Comparison of ENCODE assay signal across 8 cellular contexts in the genomic region with DNA sequence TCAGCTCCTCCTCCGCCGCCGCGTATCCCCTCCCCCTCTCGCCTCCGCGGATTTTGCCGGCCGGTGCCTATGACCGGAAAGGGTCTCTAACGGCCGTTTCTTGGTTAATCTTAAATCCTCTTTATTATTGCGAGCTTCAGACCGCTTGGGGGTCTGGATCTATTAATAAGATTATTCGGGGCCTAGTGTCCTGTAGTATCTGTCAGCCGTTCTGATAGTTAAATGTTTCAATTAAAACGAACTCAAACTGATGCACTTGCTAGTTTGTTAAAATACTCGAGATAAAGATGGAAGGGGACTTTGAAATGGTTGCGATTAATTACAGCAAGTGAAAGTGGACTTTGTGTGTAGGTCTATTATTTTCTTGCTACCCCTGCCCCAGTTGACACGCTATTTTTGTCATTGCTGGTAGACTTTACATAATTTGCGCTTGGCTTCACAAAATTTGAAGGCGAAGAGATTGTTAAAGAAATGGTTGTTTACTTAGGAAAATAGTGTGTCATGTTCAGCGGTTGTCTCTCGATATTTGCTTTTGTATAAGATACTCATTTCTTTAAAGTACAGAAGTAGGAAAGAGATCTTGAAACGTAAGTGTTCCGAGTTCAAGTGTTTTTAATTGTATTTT. TPM values are rescaled to one million over a fixed set of nuclear protein-coding genes. Genes with fewer than 3 reads are reported as not detected.
A peak's percentile ranks its signal among the peaks of the same experiment; 100 is the strongest.
DNase-seq lines count a peak whose midpoint lies in the region; ATAC-seq and TF ChIP-seq lines count a peak whose summit lies in the region.

No MANE protein-coding gene starts in this region.

- no peaks in the 10 kb centered on the region for H3K9me3 Mint-ChIP-seq in CD14-positive monocyte

- H3K36me3 Mint-ChIP-seq in CD14-positive monocyte: peaks cover 18 to 32% of the 10 kb centered on the region in 2 donors

- TF ChIP-seq CTCF in CD14-positive monocyte (IDR thresholded peaks at IDR 0.05) (no peak), HEK293 (tag by site-specific recombination; IDR thresholded peaks at IDR 0.05) (no peak)

- H3K9me3 ChIP-seq in HEK293 (ENCODE audit: control insufficient read depth, insufficient read depth, low read depth, low read length): no peaks in the 10 kb centered on the region
- H3K9me3 ChIP-seq in mesodermal cell (ENCODE audit: control insufficient read depth, low read length): no peaks in the 10 kb centered on the region

- peak overlapping the region; percentile 98 for H3K4me3 ChIP-seq in HEK293 (ENCODE audit: low read depth, low read length)
- peak overlapping the region; percentile 87 for H3K4me3 ChIP-seq in mesodermal cell (ENCODE audit: extremely low read depth, insufficient read depth, low read length, poor library complexity, severe bottlenecking)

- ATAC-seq in GM19463 (IDR thresholded peaks at IDR 0.05; ENCODE audit: unreplicated experiment): no peak

- H3K4me3 Mint-ChIP-seq in CD14-positive monocyte: peak overlapping the region; percentile 84 to 97

- intact Hi-C loops in CD14-positive monocyte (cut with micrococcal nuclease): loop anchor here (2.0 to 10.0 kb wide), 6 partner anchors 44 to 771 kb away; a partner anchor contains a TSS

- no peaks in the 10 kb centered on the region for H3K27me3 Mint-ChIP-seq in CD14-positive monocyte (ENCODE audit: low read depth in 3 of 3)

- H3K4me1 ChIP-seq in HEK293 (ENCODE audit: control insufficient read depth, insufficient read depth, low read length): peaks cover 12% of the 10 kb centered on the region
- H3K4me1 ChIP-seq in mesodermal cell (ENCODE audit: control insufficient read depth, insufficient read depth, low read length, poor library complexity, severe bottlenecking): no peaks in the 10 kb centered on the region

- H3K27ac ChIP-seq in HEK293 (ENCODE audit: extremely low read depth, low read depth, low read length) (peak overlapping the region; percentile 93), mesodermal cell (ENCODE audit: low read depth, low read length, severe bottlenecking) (peak overlapping the region; percentile 99)

- POLR2A ChIA-PET in HEK293 (lab: Yijun Ruan, JAX): interaction anchor here (0.6 to 3.3 kb wide), 9 partner anchors 8 to 351 kb away, joined by 3 to 20 read pairs (median 6); a partner anchor contains a TSS

- CTCF ChIA-PET in HEK293 (lab: Yijun Ruan, JAX): interaction anchor here (0.6 kb wide), 2 partner anchors 346 to 1710 kb away, joined by 3 to 4 read pairs; no protein-coding TSS in a partner anchor

- H3K27ac Mint-ChIP-seq in CD14-positive monocyte: peak overlapping the region; percentile 99 to 100 (median 100)

- DNase-seq in CD14-positive monocyte (ENCODE audit: low spot score): peak; percentile 62
- peak; percentile 72 for DNase-seq in SW480 (ENCODE audit: low spot score)
- peak; percentile 73 for DNase-seq in dermis blood vessel endothelial cell
- DNase-seq in stimulated activated CD8-positive, alpha-beta memory T cell treated with anti-CD3 and anti-CD28 coated beads, Interleukin-4, amount 100 ng/mL, for 48 hours: peak; percentile 88
- no peak for DNase-seq in GM03348 (ENCODE audit: low spot score)

- WGBS in mesodermal cell (ENCODE audit: insufficient coverage in 2 of 2), 2 experiments: 0% methylated on average over 6 to 8 of the region's 26 CpGs

- H3K4me1 Mint-ChIP-seq in CD14-positive monocyte: peaks cover 36% of the 10 kb centered on the region

- H3K36me3 ChIP-seq in HEK293 (ENCODE audit: control insufficient read depth in 2 of 2, insufficient read depth in 1 of 2, low read length in 2 of 2) (peaks cover 35 to 37% of the 10 kb centered on the region in 2 experiments), mesodermal cell (ENCODE audit: control insufficient read depth, insufficient read depth, low read length) (peaks cover 33% of the 10 kb centered on the region)

TF ChIP-seq in HEK293, 187 proteins besides CTCF, POLR2A, EP300 and RAD21:
- TF ChIP-seq ZNF169 (tag by site-specific recombination; IDR thresholded peaks at IDR 0.05) (no peak), ZNF184 (tag by site-specific recombination; IDR thresholded peaks at IDR 0.05) (peak; percentile 17; the same call in 1 of the 2 replicates), OVOL3 (tag by site-specific recombination; IDR thresholded peaks at IDR 0.05) (no peak; the same call in none of the 2 replicates), ZNF16 (tag by site-specific recombination; IDR thresholded peaks at IDR 0.05; ENCODE audit: low read depth) (0 out of 2 replicates have a peak, but pooled peaks have one; percentile 6), ZBTB7A (tag by site-specific recombination; IDR thresholded peaks at IDR 0.05; ENCODE audit: low read depth) (0 out of 2 replicates have a peak, but pooled peaks have one; percentile 2), ZNF394 (tag by site-specific recombination; IDR thresholded peaks at IDR 0.05; ENCODE audit: borderline replicate concordance) (0 out of 2 replicates have a peak, but pooled peaks have one; percentile 80), ZNF2 (tag by site-specific recombination; IDR thresholded peaks at IDR 0.05) (0 out of 2 replicates have a peak, but pooled peaks have one; percentile 72), ZNF426 (tag by site-specific recombination; IDR thresholded peaks at IDR 0.05) (0 out of 2 replicates have a peak, but pooled peaks have one; percentile 10), SP2 (tag by site-specific recombination; IDR thresholded peaks at IDR 0.05) (peak; percentile 3), ZSCAN23 (tag by site-specific recombination; IDR thresholded peaks at IDR 0.05) (no peak), EGR2 (tag by site-specific recombination; IDR thresholded peaks at IDR 0.05; ENCODE audit: low read depth) (peak; percentile 89; the same call in 1 of the 2 replicates), ZNF501 (tag by site-specific recombination; IDR thresholded peaks at IDR 0.05) (no peak), ZNF664 (tag by site-specific recombination; IDR thresholded peaks at IDR 0.05) (no peak), ZFP41 (tag by site-specific recombination; IDR thresholded peaks at IDR 0.05; ENCODE audit: borderline replicate concordance) (no peak), ZNF707 (tag by site-specific recombination; IDR thresholded peaks at IDR 0.05) (0 out of 2 replicates have a peak, but pooled peaks have one; percentile 1)
- TF ChIP-seq, protein P1, sequence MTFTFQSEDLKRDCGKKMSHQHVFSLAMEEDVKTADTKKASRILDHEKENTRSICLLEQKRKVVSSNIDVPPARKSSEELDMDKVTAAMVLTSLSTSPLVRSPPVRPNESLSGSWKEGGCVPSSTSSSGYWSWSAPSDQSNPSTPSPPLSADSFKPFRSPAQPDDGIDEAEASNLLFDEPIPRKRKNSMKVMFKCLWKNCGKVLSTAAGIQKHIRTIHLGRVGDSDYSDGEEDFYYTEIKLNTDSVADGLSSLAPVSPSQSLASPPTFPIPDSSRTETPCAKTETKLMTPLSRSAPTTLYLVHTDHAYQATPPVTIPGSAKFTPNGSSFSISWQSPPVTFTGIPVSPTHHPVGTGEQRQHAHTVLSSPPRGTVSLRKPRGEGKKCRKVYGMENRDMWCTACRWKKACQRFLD (tag by site-specific recombination; IDR thresholded peaks at IDR 0.05): peak; percentile 99
- TF ChIP-seq, protein P2, sequence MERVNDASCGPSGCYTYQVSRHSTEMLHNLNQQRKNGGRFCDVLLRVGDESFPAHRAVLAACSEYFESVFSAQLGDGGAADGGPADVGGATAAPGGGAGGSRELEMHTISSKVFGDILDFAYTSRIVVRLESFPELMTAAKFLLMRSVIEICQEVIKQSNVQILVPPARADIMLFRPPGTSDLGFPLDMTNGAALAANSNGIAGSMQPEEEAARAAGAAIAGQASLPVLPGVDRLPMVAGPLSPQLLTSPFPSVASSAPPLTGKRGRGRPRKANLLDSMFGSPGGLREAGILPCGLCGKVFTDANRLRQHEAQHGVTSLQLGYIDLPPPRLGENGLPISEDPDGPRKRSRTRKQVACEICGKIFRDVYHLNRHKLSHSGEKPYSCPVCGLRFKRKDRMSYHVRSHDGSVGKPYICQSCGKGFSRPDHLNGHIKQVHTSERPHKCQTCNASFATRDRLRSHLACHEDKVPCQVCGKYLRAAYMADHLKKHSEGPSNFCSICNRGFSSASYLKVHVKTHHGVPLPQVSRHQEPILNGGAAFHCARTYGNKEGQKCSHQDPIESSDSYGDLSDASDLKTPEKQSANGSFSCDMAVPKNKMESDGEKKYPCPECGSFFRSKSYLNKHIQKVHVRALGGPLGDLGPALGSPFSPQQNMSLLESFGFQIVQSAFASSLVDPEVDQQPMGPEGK (tag by site-specific recombination; IDR thresholded peaks at IDR 0.05): 0 out of 2 replicates have a peak, but pooled peaks have one; percentile 5

RNA-seq across cellular contexts. Expression of a gene that starts 0.8 kb away (rescaled TPM):
- polyA plus RNA-seq in CD14-positive monocyte: 100 to 1,000 TPM; 184 to 269 TPM
- 180 and 275 TPM in 2 replicates for total RNA-seq in dermis blood vessel endothelial cell
- polyA plus RNA-seq in mesodermal cell (2013, experiment 1 of 2): 159 TPM
- polyA plus RNA-seq in mesodermal cell (2013, experiment 2 of 2): 149 TPM

RNA-seq across cellular contexts. Expression of a gene that starts 1.7 kb away (rescaled TPM):
- 10 to 100 TPM; 26.1 to 28.6 TPM for polyA plus RNA-seq in CD14-positive monocyte
- total RNA-seq in dermis blood vessel endothelial cell: 89.0 and 106 TPM in 2 replicates
- 82.2 TPM for polyA plus RNA-seq in mesodermal cell (2013, experiment 1 of 2)
- 67.0 TPM for polyA plus RNA-seq in mesodermal cell (2013, experiment 2 of 2)

RNA-seq across cellular contexts. Expression of a gene that starts 44.9 kb away (rescaled TPM):
- polyA plus RNA-seq in CD14-positive monocyte: 1 to 10 TPM in 1 of 2 donors, under 1 TPM in 1; 0.94 to 1.5 TPM
- total RNA-seq in dermis blood vessel endothelial cell: 9.2 and 18.6 TPM in 2 replicates
- 37.0 TPM for polyA plus RNA-seq in mesodermal cell (2013, experiment 1 of 2)
- 37.2 TPM for polyA plus RNA-seq in mesodermal cell (2013, experiment 2 of 2)

RNA-seq across cellular contexts. Expression of a gene that starts 52.1 kb away (rescaled TPM):
- polyA plus RNA-seq in CD14-positive monocyte: 1 to 10 TPM in 1 of 2 donors, under 1 TPM in 1; 0.26 to 1.1 TPM
- 1.9 and 2.6 TPM in 2 replicates for total RNA-seq in dermis blood vessel endothelial cell
- 1.7 TPM for polyA plus RNA-seq in mesodermal cell (2013, experiment 1 of 2)
- 3.1 TPM for polyA plus RNA-seq in mesodermal cell (2013, experiment 2 of 2)
